In genomic region chr2:146228659-146229058, GRCh38 we compare ENCODE assay signal across 12 cellular contexts.
DNase-seq lines count a peak whose midpoint lies in the region; ATAC-seq and TF ChIP-seq lines count a peak whose summit lies in the region.
"Had no signal": no experiment of that assay in that cellular context is flagged by ENCODE, and none has a peak within 500 bp of the region (broad histone marks: within the 10 kb centered on the region; RNA-seq: fewer than 3 reads in every experiment).

No MANE protein-coding gene starts in this region.

- no peak overlapping the region for H3K4me3 ChIP-seq in right lobe of liver

- no peaks in the 10 kb centered on the region for H3K36me3 ChIP-seq in right lobe of liver

- 55% methylated on average over 3 of the region's 3 CpGs for WGBS in right lobe of liver (ENCODE audit: insufficient coverage, low coverage, low lambda C conversion rate, missing lambda C conversion rate)

- no peaks in the 10 kb centered on the region for H3K9me3 ChIP-seq in right lobe of liver

- H3K4me1 Mint-ChIP-seq in stimulated activated memory B cell treated with anti-CD40 and anti-IgM and Interleukin-4, amounts not matched to agents 10 μg/mL and 1 μg/mL and 100 μg/mL, for 72 hours, result no peaks in the 10 kb centered on the region

- intact Hi-C loops in right lobe of liver (cut with DNase I), result no loop called here

- H3K36me3 Mint-ChIP-seq in stimulated activated memory B cell treated with anti-CD40 and anti-IgM and Interleukin-4, amounts not matched to agents 10 μg/mL and 1 μg/mL and 100 μg/mL, for 72 hours, result no peaks in the 10 kb centered on the region

- no peaks in the 10 kb centered on the region for H3K27me3 Mint-ChIP-seq in stimulated activated memory B cell treated with anti-CD40 and anti-IgM and Interleukin-4, amounts not matched to agents 10 μg/mL and 1 μg/mL and 100 μg/mL, for 72 hours

- H3K27me3 ChIP-seq in right lobe of liver, result no peaks in the 10 kb centered on the region

- no peaks in the 10 kb centered on the region for H3K9me3 Mint-ChIP-seq in stimulated activated memory B cell treated with anti-CD40 and anti-IgM and Interleukin-4, amounts not matched to agents 10 μg/mL and 1 μg/mL and 100 μg/mL, for 72 hours

- H3K4me1 ChIP-seq in right lobe of liver, result no peaks in the 10 kb centered on the region

- TF ChIP-seq CTCF in right lobe of liver (IDR thresholded peaks at IDR 0.05), result no peak

- ATAC-seq in GM19328 (IDR thresholded peaks at IDR 0.05; ENCODE audit: unreplicated experiment) (peak; percentile 69), HG02884 (IDR thresholded peaks at IDR 0.05; ENCODE audit: unreplicated experiment) (peak; percentile 77), HG03575 (IDR thresholded peaks at IDR 0.05; ENCODE audit: extremely low read depth, insufficient number of reproducible peaks, low FRiP score, unreplicated experiment) (peak; percentile 46), right lobe of liver (no peak)
- ATAC-seq in stimulated activated memory B cell treated with anti-CD40 and anti-IgM and Interleukin-4, amounts not matched to agents 10 μg/mL and 1 μg/mL and 100 μg/mL, for 72 hours, result peak; percentile 74

- no peak overlapping the region for H3K4me3 Mint-ChIP-seq in stimulated activated memory B cell treated with anti-CD40 and anti-IgM and Interleukin-4, amounts not matched to agents 10 μg/mL and 1 μg/mL and 100 μg/mL, for 72 hours

- no peak overlapping the region for H3K27ac ChIP-seq in right lobe of liver
- H3K27ac ChIP-seq: HL-60 had no signal

- TF ChIP-seq POLR2A in right lobe of liver (IDR thresholded peaks at IDR 0.05), result no peak

- DNase-seq in right lobe of liver (no peak), germinal center (ENCODE audit: low spot score) (no peak)
- DNase-seq in activated CD4-positive, alpha-beta T cell treated with anti-CD3 and anti-CD28 coated beads, Interleukin-2, amount 50 U/mL, for 1 hour, result no peak
- DNase-seq: activated CD8-positive, alpha-beta memory T cell treated with anti-CD3 and anti-CD28 coated beads, Interleukin-2, amount 50 U/mL, for 4 hours; NCI-H1105 treated with DMSO at 0.1 percent for 48 hours; small intestine; T-helper 9 cell had no signal

- H3K27ac Mint-ChIP-seq in stimulated activated memory B cell treated with anti-CD40 and anti-IgM and Interleukin-4, amounts not matched to agents 10 μg/mL and 1 μg/mL and 100 μg/mL, for 72 hours, result no peak overlapping the region

Comparison
In these comparisons a context has a peak if more than half of its experiments do, and no peak if none do; other contexts are left out.
1. ATAC-seq: peak in GM19328 (single experiment), HG02884 (single experiment), HG03575 (single experiment) and stimulated activated memory B cell treated with anti-CD40 and anti-IgM and Interleukin-4, amounts not matched to agents 10 μg/mL and 1 μg/mL and 100 μg/mL, for 72 hours (single experiment); none in right lobe of liver (0 of 4).